ENCODE assay signal across 2 cellular contexts in genomic region chr1:94856004-94856403, GRCh38.
TF ChIP-seq lines count a peak whose summit lies in the region.

No MANE protein-coding gene starts in this region.

TF ChIP-seq in SK-N-SH, 30 proteins besides CTCF, POLR2A, EP300 and RAD21 (continued from another document):
- TF ChIP-seq PBX3 (IDR thresholded peaks at IDR 0.05): no peak
- no peak for TF ChIP-seq POLR2AphosphoS5 (IDR thresholded peaks at IDR 0.05; ENCODE audit: low read depth, low read length)
- no peak for TF ChIP-seq ELF1 (IDR thresholded peaks at IDR 0.05)
- no peak for TF ChIP-seq USF2 (IDR thresholded peaks at IDR 0.05; ENCODE audit: borderline replicate concordance, low read depth, low read length)
- no peak for TF ChIP-seq RFX5 (IDR thresholded peaks at IDR 0.05; ENCODE audit: low read length)
- TF ChIP-seq JUND (IDR thresholded peaks at IDR 0.05): no peak
- TF ChIP-seq REST (IDR thresholded peaks at IDR 0.05; ENCODE audit: low read depth, low read length): no peak
- TF ChIP-seq TAF1 (IDR thresholded peaks at IDR 0.05; ENCODE audit: borderline replicate concordance, low read depth, low read length): no peak

TF ChIP-seq in SK-N-SH treated with all-trans-retinoic acid at 6 μM for 48 hours, 23 proteins besides CTCF, POLR2A, EP300 and RAD21 (continued from another document):
- TF ChIP-seq CREB5 (CRISPR knock-in tag; IDR thresholded peaks at IDR 0.05; ENCODE audit: low read depth): no peak
- TF ChIP-seq ZC3H10 (CRISPR knock-in tag; IDR thresholded peaks at IDR 0.05): no peak
- no peak for TF ChIP-seq GLIS3 (CRISPR knock-in tag; IDR thresholded peaks at IDR 0.05)
- TF ChIP-seq ZNF565 (CRISPR knock-in tag; conservative IDR thresholded peaks at IDR 0.05; ENCODE audit: low read depth): no peak
- TF ChIP-seq ISL1 (CRISPR knock-in tag; IDR thresholded peaks at IDR 0.05): no peak
